ENCODE assay signal across 18 cellular contexts in genomic region chr10:17783751-17784150, GRCh38. TPM values are rescaled to one million over a fixed set of nuclear protein-coding genes. Genes with fewer than 3 reads are reported as not detected.
DNase-seq lines count a peak whose midpoint lies in the region; ATAC-seq lines count a peak whose summit lies in the region.
"Had no signal": no experiment of that assay in that cellular context is flagged by ENCODE, and none has a peak within 500 bp of the region (broad histone marks: within the 10 kb centered on the region; RNA-seq: fewer than 3 reads in every experiment).

No MANE protein-coding gene starts in this region.

- no peak for ATAC-seq in GM18519 (IDR thresholded peaks at IDR 0.05; ENCODE audit: low FRiP score, unreplicated experiment)
- ATAC-seq: natural killer cell treated with Interleukin-12 subunit alpha and Interleukin-12 subunit beta and Interleukin-15 and Interleukin-18, amount 100 ng/mL, for 72 hours had no signal

- peaks cover 68% of the 10 kb centered on the region for H3K36me3 Mint-ChIP-seq in dendritic cell treated with granulocyte-macrophage colony-stimulating factor and Interleukin-4, amounts not matched to agents 40 ng/mL and 50 ng/mL, for 4 days (ENCODE audit: low read depth)
- H3K36me3 Mint-ChIP-seq: natural killer cell treated with Interleukin-12 subunit alpha and Interleukin-12 subunit beta and Interleukin-15 and Interleukin-18, amount 100 ng/mL, for 72 hours had no signal

- peak overlapping the region; percentile 89 for H3K27ac Mint-ChIP-seq in dendritic cell treated with granulocyte-macrophage colony-stimulating factor and Interleukin-4, amounts not matched to agents 40 ng/mL and 50 ng/mL, for 4 days
- H3K27ac Mint-ChIP-seq: natural killer cell treated with Interleukin-12 subunit alpha and Interleukin-12 subunit beta and Interleukin-15 and Interleukin-18, amount 100 ng/mL, for 72 hours had no signal

- H3K4me1 Mint-ChIP-seq in dendritic cell treated with granulocyte-macrophage colony-stimulating factor and Interleukin-4, amounts not matched to agents 40 ng/mL and 50 ng/mL, for 4 days (ENCODE audit: low read depth) = peaks cover 89% of the 10 kb centered on the region

- H3K4me3 Mint-ChIP-seq in dendritic cell treated with granulocyte-macrophage colony-stimulating factor and Interleukin-4, amounts not matched to agents 40 ng/mL and 50 ng/mL, for 4 days = peak overlapping the region; percentile 37
- H3K4me3 Mint-ChIP-seq: natural killer cell treated with Interleukin-12 subunit alpha and Interleukin-12 subunit beta and Interleukin-15 and Interleukin-18, amount 100 ng/mL, for 72 hours had no signal

- H3K27me3 Mint-ChIP-seq in dendritic cell treated with granulocyte-macrophage colony-stimulating factor and Interleukin-4, amounts not matched to agents 40 ng/mL and 50 ng/mL, for 4 days = no peaks in the 10 kb centered on the region

- intact Hi-C loops in dendritic cell treated with granulocyte-macrophage colony-stimulating factor and Interleukin-4, amounts not matched to agents 40 ng/mL and 50 ng/mL, for 4 days (cut with micrococcal nuclease) = loop anchor here (2.0 kb wide), 1 partner anchor 25 kb away; the partner anchor contains the start of gene MRC1

- no peak overlapping the region for H3K9ac ChIP-seq in skeletal muscle satellite cell (ENCODE audit: low read depth, low read length)

- peaks cover 49% of the 10 kb centered on the region for H3K4me1 ChIP-seq in skeletal muscle satellite cell (ENCODE audit: control insufficient read depth, insufficient read depth, low read length)

- no peak overlapping the region for H3K4me3 ChIP-seq in skeletal muscle satellite cell (ENCODE audit: low read length)
- H3K4me3 ChIP-seq: hepatocyte had no signal

- peak overlapping the region; percentile 50 for H3K4me2 ChIP-seq in skeletal muscle satellite cell (ENCODE audit: low read length)
- H3K4me2 ChIP-seq: hepatocyte had no signal

- H3K36me3 ChIP-seq in skeletal muscle satellite cell (ENCODE audit: insufficient read depth, low read length) = no peaks in the 10 kb centered on the region

- no peaks in the 10 kb centered on the region for H3K27me3 ChIP-seq in skeletal muscle satellite cell (ENCODE audit: control insufficient read depth, insufficient read depth, low read length)
- H3K27me3 ChIP-seq: hepatocyte had no signal

- peak; percentile 20 to 41 for DNase-seq in NOMO-1 (lab: John Stamatoyannopoulos, UW; ENCODE audit: unreplicated experiment in 2 of 2)
- no peak for DNase-seq in NOMO-1 treated with dmso at 0.1 percent for 144 hours (lab: John Stamatoyannopoulos, UW; ENCODE audit: unreplicated experiment)
- DNase-seq in OCI-M1 (lab: John Stamatoyannopoulos, UW) = peak; percentile 57
- DNase-seq in stimulated activated CD4-positive, alpha-beta T cell treated with anti-CD3 and anti-CD28 coated beads, Interleukin-2, amount 100 ng/mL, for 48 hours = no peak
- DNase-seq in GM03348 (ENCODE audit: low spot score) = no peak
- DNase-seq: 8988T; activated CD4-positive, alpha-beta T cell treated with anti-CD3 and anti-CD28 coated beads, Interleukin-2, amount 50 U/mL, for 1 hour; activated CD8-positive, alpha-beta memory T cell treated with anti-CD3 and anti-CD28 coated beads, Interleukin-2, amount 50 U/mL, for 48 hours; activated effector memory CD4-positive, alpha-beta T cell treated with Interleukin-2 at 50 U/mL for 16 hours; Calu3; NCI-H1436 treated with DMSO at 0.1 percent for 48 hours; NCI-H2171 treated with DMSO at 0.1 percent for 48 hours; stimulated activated CD4-positive, alpha-beta T cell treated with anti-CD3 and anti-CD28 coated beads, Interleukin-4, amount 100 ng/mL, for 24 hours had no signal

- H3K9me3 ChIP-seq in skeletal muscle satellite cell (replicated peaks; ENCODE audit: low read length) = no peaks in the 10 kb centered on the region

- H3K9me3 Mint-ChIP-seq in dendritic cell treated with granulocyte-macrophage colony-stimulating factor and Interleukin-4, amounts not matched to agents 40 ng/mL and 50 ng/mL, for 4 days = peaks cover 8% of the 10 kb centered on the region
- H3K9me3 Mint-ChIP-seq: natural killer cell treated with Interleukin-12 subunit alpha and Interleukin-12 subunit beta and Interleukin-15 and Interleukin-18, amount 100 ng/mL, for 72 hours had no signal

RNA-seq across cellular contexts. Expression of gene MRC1, which starts 25.4 kb away (rescaled TPM):
- total RNA-seq in skeletal muscle satellite cell (2012; rRNA removed) = under 0.01 TPM in 2 replicates
- total RNA-seq: natural killer cell treated with Interleukin-12 subunit alpha and Interleukin-12 subunit beta and Interleukin-15 and Interleukin-18, amount 100 ng/mL, for 72 hours had no signal

RNA-seq across cellular contexts. Expression of gene TMEM236, which starts 31.8 kb away (rescaled TPM):
- under 0.01 and 0.25 TPM in 2 replicates for total RNA-seq in skeletal muscle satellite cell (2012; rRNA removed)

Comparison
In these comparisons a context has a peak if more than half of its experiments do, and no peak if none do; other contexts are left out.
1. DNase-seq: peak in NOMO-1 (2 of 2) and OCI-M1 (single experiment); none in NOMO-1 treated with dmso at 0.1 percent for 144 hours (single experiment), stimulated activated CD4-positive, alpha-beta T cell treated with anti-CD3 and anti-CD28 coated beads, Interleukin-2, amount 100 ng/mL, for 48 hours (0 of 2) and GM03348 (single experiment).